ENCODE assay signal across 8 cellular contexts in genomic region chr19:16542894-16543498, GRCh38. TPM values are rescaled to one million over a fixed set of nuclear protein-coding genes. Genes with fewer than 3 reads are reported as not detected.
A peak's percentile ranks its signal among the peaks of the same experiment; 100 is the strongest.
DNase-seq lines count a peak whose midpoint lies in the region; ATAC-seq, FAIRE-seq and TF ChIP-seq lines count a peak whose summit lies in the region.

No MANE protein-coding gene starts in this region.

- ATAC-seq in K562, result peak; percentile 31
- no peak for ATAC-seq in lower lobe of right lung
- ATAC-seq in upper lobe of right lung, result no peak

- no peaks in the 10 kb centered on the region for H3K9me3 ChIP-seq in BLaER1 treated with 17β-estradiol and CSF1 and Interleukin-3, amounts not matched to agents 10 nM and 100 nM (replicated peaks in 1 of 11)
- H3K9me3 ChIP-seq in K562 (replicated peaks; ENCODE audit: control insufficient read depth, insufficient read depth, low read depth, low read length), result no peaks in the 10 kb centered on the region
- no peaks in the 10 kb centered on the region for H3K9me3 ChIP-seq in lower lobe of right lung
- no peaks in the 10 kb centered on the region for H3K9me3 ChIP-seq in upper lobe of right lung

- CTCF ChIA-PET in K562 (lab: Yijun Ruan, JAX; ENCODE audit: low intra/inter-chr PET ratio), result no interaction called here

- H3K4me3 ChIP-seq in BLaER1 treated with 17β-estradiol and CSF1 and Interleukin-3, amounts not matched to agents 10 nM and 100 nM, result peak overlapping the region; percentile 78 to 100 (median 91)
- peak overlapping the region; percentile 91 for H3K4me3 ChIP-seq in K562
- H3K4me3 ChIP-seq in lower lobe of right lung, result peak overlapping the region; percentile 99
- H3K4me3 ChIP-seq in upper lobe of right lung, result peak overlapping the region; percentile 90

- no peak for TF ChIP-seq POLR2A in K562 (conservative IDR thresholded peaks at IDR 0.05)

- TSS peak; percentile 84 for BruUV-seq in K562 (replicated peaks; lab: Mats Ljungman, UMichigan)

- intact Hi-C loops in K562 (cut with micrococcal nuclease), result loop anchor here (1.0 to 10.0 kb wide), 2 partner anchors 28 to 82 kb away; partner anchors contain the start of gene MED26
- intact Hi-C loops in lower lobe of right lung (cut with DNase I), result no loop called here
- intact Hi-C loops in upper lobe of right lung (cut with DNase I), result no loop called here

- POLR2A ChIA-PET in K562 (lab: Yijun Ruan, JAX), result interaction anchor here (0.8 to 1.3 kb wide), 7 partner anchors 8 to 107 kb away, joined by 3 to 6 read pairs (median 3); no protein-coding TSS in a partner anchor

- H3K27ac ChIP-seq in BLaER1 treated with 17β-estradiol and CSF1 and Interleukin-3, amounts not matched to agents 10 nM and 100 nM, result peak overlapping the region; percentile 72 to 95 (median 93)
- H3K27ac ChIP-seq in K562 (ENCODE audit: extremely low read depth, low read depth, low read length), result peak overlapping the region; percentile 79
- H3K27ac ChIP-seq in lower lobe of right lung, result peak overlapping the region; percentile 88
- peak overlapping the region; percentile 90 for H3K27ac ChIP-seq in upper lobe of right lung

- peak overlapping the region; percentile 72 to 97 (median 89) for H3K4me2 ChIP-seq in BLaER1 treated with 17β-estradiol and CSF1 and Interleukin-3, amounts not matched to agents 10 nM and 100 nM
- peak overlapping the region; percentile 86 for H3K4me2 ChIP-seq in K562 (ENCODE audit: insufficient read depth, low read length)

- in situ Hi-C loops in K562 (cut with MboI), result no loop called here

- H3K27me3 ChIP-seq in BLaER1 treated with 17β-estradiol and CSF1 and Interleukin-3, amounts not matched to agents 10 nM and 100 nM, result no peaks in the 10 kb centered on the region
- H3K27me3 ChIP-seq in K562 (ENCODE audit: control insufficient read depth in 2 of 2, insufficient read depth in 2 of 2, low read length in 2 of 2) (no peaks in the 10 kb centered on the region; a peak in 1 of 5 replicates), lower lobe of right lung (ENCODE audit: low read depth) (no peaks in the 10 kb centered on the region), upper lobe of right lung (no peaks in the 10 kb centered on the region)

- H3K79me2 ChIP-seq in K562 (ENCODE audit: control insufficient read depth, insufficient read depth, low read length), result peaks cover 63% of the 10 kb centered on the region

- DNase-seq in Kasumi-1 (lab: John Stamatoyannopoulos, UW), result peak; percentile 33 to 48
- peak in 3 of 4 experiments; percentile 23 to 64 (median 26) for DNase-seq in K562 (ENCODE audit: extremely low read depth in 1 of 4, low spot score in 3 of 4)
- DNase-seq in lower lobe of right lung, result no peak
- no peak for DNase-seq in upper lobe of right lung
- no peak for DNase-seq in kidney glomerular epithelial cell (lab: John Stamatoyannopoulos, UW)
- no peak for DNase-seq in NCI-H345 (lab: John Stamatoyannopoulos, UW)
- no peak for DNase-seq in DMS 273 treated with DMSO at 0.1 percent for 48 hours (lab: John Stamatoyannopoulos, UW)

- H3K9me1 ChIP-seq in K562 (ENCODE audit: control insufficient read depth, insufficient read depth, low read length), result peaks cover 1% of the 10 kb centered on the region

- no peak for FAIRE-seq in K562 (lab: Jason Lieb, UNC)

- H2AFZ ChIP-seq in K562 (ENCODE audit: low read depth, low read length), result peak overlapping the region; percentile 63

- H3K4me1 ChIP-seq in BLaER1 treated with 17β-estradiol and CSF1 and Interleukin-3, amounts not matched to agents 10 nM and 100 nM, result peaks cover 46 to 76% (median 59%) of the 10 kb centered on the region in 10 experiments
- H3K4me1 ChIP-seq in K562 (replicated peaks in 1 of 2; ENCODE audit: control insufficient read depth in 2 of 2, insufficient read depth in 2 of 2, low read length in 2 of 2) (peaks cover 5 to 10% of the 10 kb centered on the region in 2 experiments; a peak in 4 of 5 replicates), lower lobe of right lung (peaks cover 36% of the 10 kb centered on the region), upper lobe of right lung (peaks cover 31% of the 10 kb centered on the region)

- no peak for TF ChIP-seq RAD21 in K562 (CRISPR knock-in tag; conservative IDR thresholded peaks at IDR 0.05 in 1 of 2, IDR thresholded peaks at IDR 0.05 in 1 of 2)

- peak overlapping the region; percentile 87 to 97 (median 94) for H3K9ac ChIP-seq in BLaER1 treated with 17β-estradiol and CSF1 and Interleukin-3, amounts not matched to agents 10 nM and 100 nM
- H3K9ac ChIP-seq in K562 (ENCODE audit: insufficient read depth in 1 of 2, low read depth in 2 of 2, low read length in 2 of 2), result peak overlapping the region; percentile 90 to 97

- TF ChIP-seq CTCF in K562 (IDR thresholded peaks at IDR 0.05 in 2 of 3, conservative IDR thresholded peaks at IDR 0.05 in 1 of 3; ENCODE audit: insufficient read depth in 2 of 3, low read depth in 1 of 3, low read length in 3 of 3), result no peak
- no peak for TF ChIP-seq CTCF in lower lobe of right lung (IDR thresholded peaks at IDR 0.05)
- no peak for TF ChIP-seq CTCF in upper lobe of right lung (IDR thresholded peaks at IDR 0.05)

- no peak for TF ChIP-seq EP300 in K562 (IDR thresholded peaks at IDR 0.05; ENCODE audit: low read length)

- WGBS in K562 (ENCODE audit: insufficient coverage, low coverage, missing lambda C conversion rate), result 1% methylated on average over 13 of the region's 16 CpGs

- H4K20me1 ChIP-seq in BLaER1 treated with 17β-estradiol and CSF1 and Interleukin-3, amounts not matched to agents 10 nM and 100 nM, result peaks cover 29 to 51% (median 41%) of the 10 kb centered on the region in 11 experiments; a peak in 21 of 22 replicates
- peaks cover 12% of the 10 kb centered on the region; the same call in 1 of the 2 replicates for H4K20me1 ChIP-seq in K562 (replicated peaks; ENCODE audit: control insufficient read depth, insufficient read depth, low read length)

- H3K36me3 ChIP-seq in BLaER1 treated with 17β-estradiol and CSF1 and Interleukin-3, amounts not matched to agents 10 nM and 100 nM, result peaks cover 24 to 36% (median 32%) of the 10 kb centered on the region in 11 experiments
- peaks cover 34% of the 10 kb centered on the region; the same call in 2 of the 3 replicates for H3K36me3 ChIP-seq in K562 (ENCODE audit: control insufficient read depth, insufficient read depth, low read length)
- peaks cover 19% of the 10 kb centered on the region for H3K36me3 ChIP-seq in lower lobe of right lung
- H3K36me3 ChIP-seq in upper lobe of right lung, result peaks cover 8% of the 10 kb centered on the region

RNA-seq across cellular contexts. Expression of gene CHERP, which starts 0.8 kb away (rescaled TPM):
- 69.6 and 152 TPM in 2 replicates for total RNA-seq in K562 (2011; cell fraction: chromatin; rRNA removed; ENCODE audit: low replicate concordance)
- total RNA-seq in K562 (2011; cell fraction: nucleolus; rRNA removed), result 74.1 and 82.9 TPM in 2 replicates
- 82.4 and 95.0 TPM in 2 replicates for total RNA-seq in K562 (2011; cell fraction: nucleoplasm; rRNA removed)
- total RNA-seq in K562 (2014; rRNA removed) (7.8 and 9.6 TPM in 2 replicates), K562 (2014; rRNA removed; fragmentation: Illumina TruSeq; extraction: Trizol) (4.5 and 6.9 TPM in 2 replicates), K562 (2015; rRNA removed; fragmentation: Illumina TruSeq; extraction: Trizol) (10.1 and 10.8 TPM in 2 replicates), K562 (2021) (76.7 and 85.1 TPM in 2 replicates), lower lobe of right lung (35.4 TPM), upper lobe of right lung (41.9 TPM)
- polyA plus RNA-seq in K562 (2011; rRNA removed) (4.9 and 9.0 TPM in 2 replicates), K562 (2014; fragmentation: Illumina TruSeq; extraction: Trizol) (26.3 and 41.8 TPM in 2 replicates), K562 (2014; fragmentation: Nextera tagmentation; extraction: Ambion mirVana) (under 1 TPM; 0.60 to 0.75 TPM), K562 (2014; rRNA removed) (34.3 and 36.7 TPM in 2 replicates)
- polyA plus RNA-seq in K562 (2011; cell fraction: cytosol; rRNA removed), result 5.3 and 7.6 TPM in 2 replicates
- 47.7 and 60.8 TPM in 2 replicates for polyA plus RNA-seq in K562 (2011; cell fraction: nucleus; rRNA removed)
- polyA plus RNA-seq in K562 (2012), result 37.7 and 48.9 TPM in 2 replicates
- 4.3 and 4.9 TPM in 2 replicates for polyA minus RNA-seq in K562 (2011; rRNA and poly(A)+ RNA removed)
- 24.6 and 35.2 TPM in 2 replicates for polyA minus RNA-seq in K562 (2011; cell fraction: cytosol; rRNA and poly(A)+ RNA removed)
- 23.3 and 23.4 TPM in 2 replicates for polyA minus RNA-seq in K562 (2011; cell fraction: nucleus; rRNA and poly(A)+ RNA removed)

RNA-seq across cellular contexts. Expression of gene SLC35E1, which starts 29.2 kb away (rescaled TPM):
- 132 and 248 TPM in 2 replicates for total RNA-seq in K562 (2011; cell fraction: chromatin; rRNA removed; ENCODE audit: low replicate concordance)
- 136 and 163 TPM in 2 replicates for total RNA-seq in K562 (2011; cell fraction: nucleolus; rRNA removed)
- 156 and 184 TPM in 2 replicates for total RNA-seq in K562 (2011; cell fraction: nucleoplasm; rRNA removed)
- 18.5 and 24.4 TPM in 2 replicates for total RNA-seq in K562 (2014; rRNA removed)
- 27.8 and 28.4 TPM in 2 replicates for total RNA-seq in K562 (2014; rRNA removed; fragmentation: Illumina TruSeq; extraction: Trizol)
- 25.7 and 27.3 TPM in 2 replicates for total RNA-seq in K562 (2015; rRNA removed; fragmentation: Illumina TruSeq; extraction: Trizol)
- total RNA-seq in K562 (2021), result 40.1 and 44.5 TPM in 2 replicates
- polyA plus RNA-seq in K562 (2011; rRNA removed), result 28.0 and 40.1 TPM in 2 replicates
- polyA plus RNA-seq in K562 (2011; cell fraction: cytosol; rRNA removed), result 41.7 and 60.4 TPM in 2 replicates
- polyA plus RNA-seq in K562 (2011; cell fraction: nucleus; rRNA removed), result 28.4 and 51.0 TPM in 2 replicates
- polyA plus RNA-seq in K562 (2012), result 23.2 and 28.7 TPM in 2 replicates
- polyA plus RNA-seq in K562 (2014; fragmentation: Illumina TruSeq; extraction: Trizol), result 31.3 and 34.3 TPM in 2 replicates
- polyA plus RNA-seq in K562 (2014; fragmentation: Nextera tagmentation; extraction: Ambion mirVana), result 10 to 100 TPM; 15.0 to 16.1 TPM
- polyA plus RNA-seq in K562 (2014; rRNA removed), result 19.3 and 29.4 TPM in 2 replicates
- 54.7 and 61.3 TPM in 2 replicates for polyA minus RNA-seq in K562 (2011; rRNA and poly(A)+ RNA removed)
- polyA minus RNA-seq in K562 (2011; cell fraction: cytosol; rRNA and poly(A)+ RNA removed), result 47.2 and 51.0 TPM in 2 replicates
- 20.2 and 28.9 TPM in 2 replicates for polyA minus RNA-seq in K562 (2011; cell fraction: nucleus; rRNA and poly(A)+ RNA removed)
- total RNA-seq in lower lobe of right lung, result 47.3 TPM
- 51.2 TPM for total RNA-seq in upper lobe of right lung

RNA-seq across cellular contexts. Expression of gene C19orf44, which starts 46.8 kb away (rescaled TPM):
- 21.2 and 28.6 TPM in 2 replicates for total RNA-seq in K562 (2011; cell fraction: chromatin; rRNA removed; ENCODE audit: low replicate concordance)
- 10.8 and 13.3 TPM in 2 replicates for total RNA-seq in K562 (2011; cell fraction: nucleolus; rRNA removed)
- 10.6 and 15.0 TPM in 2 replicates for total RNA-seq in K562 (2011; cell fraction: nucleoplasm; rRNA removed)
- 2.2 and 4.1 TPM in 2 replicates for total RNA-seq in K562 (2014; rRNA removed)
- total RNA-seq in K562 (2014; rRNA removed; fragmentation: Illumina TruSeq; extraction: Trizol), result 3.5 and 4.2 TPM in 2 replicates
- 3.5 and 3.8 TPM in 2 replicates for total RNA-seq in K562 (2015; rRNA removed; fragmentation: Illumina TruSeq; extraction: Trizol)
- total RNA-seq in K562 (2021), result 4.7 and 6.6 TPM in 2 replicates
- 2.8 TPM in 2 replicates for polyA plus RNA-seq in K562 (2011; rRNA removed)
- 1.9 and 3.4 TPM in 2 replicates for polyA plus RNA-seq in K562 (2011; cell fraction: cytosol; rRNA removed)
- 5.4 and 11.4 TPM in 2 replicates for polyA plus RNA-seq in K562 (2011; cell fraction: nucleus; rRNA removed)
- 3.7 and 4.9 TPM in 2 replicates for polyA plus RNA-seq in K562 (2012)
- 4.7 and 7.7 TPM in 2 replicates for polyA plus RNA-seq in K562 (2014; fragmentation: Illumina TruSeq; extraction: Trizol)
- under 1 TPM; 0.41 to 0.51 TPM for polyA plus RNA-seq in K562 (2014; fragmentation: Nextera tagmentation; extraction: Ambion mirVana)
- 4.3 and 5.2 TPM in 2 replicates for polyA plus RNA-seq in K562 (2014; rRNA removed)
- 1.9 and 2.1 TPM in 2 replicates for polyA minus RNA-seq in K562 (2011; rRNA and poly(A)+ RNA removed)
- 2.7 and 4.2 TPM in 2 replicates for polyA minus RNA-seq in K562 (2011; cell fraction: cytosol; rRNA and poly(A)+ RNA removed)
- 4.4 and 5.7 TPM in 2 replicates for polyA minus RNA-seq in K562 (2011; cell fraction: nucleus; rRNA and poly(A)+ RNA removed)
- total RNA-seq in lower lobe of right lung, result 6.6 TPM
- 6.7 TPM for total RNA-seq in upper lobe of right lung

RNA-seq across cellular contexts. Expression of gene CALR3, which starts 47.0 kb away (rescaled TPM):
- total RNA-seq in K562 (2011; cell fraction: chromatin; rRNA removed; ENCODE audit: low replicate concordance), result not detected in 2 replicates
- total RNA-seq in K562 (2011; cell fraction: nucleolus; rRNA removed), result not detected in 2 replicates
- total RNA-seq in K562 (2011; cell fraction: nucleoplasm; rRNA removed), result not detected in 2 replicates
- total RNA-seq in K562 (2014; rRNA removed), result 0.41 TPM in 1 of 2 replicates, not detected in the other
- total RNA-seq in K562 (2014; rRNA removed; fragmentation: Illumina TruSeq; extraction: Trizol), result 0.18 and 0.19 TPM in 2 replicates
- total RNA-seq in K562 (2015; rRNA removed; fragmentation: Illumina TruSeq; extraction: Trizol), result not detected in 2 replicates
- total RNA-seq in K562 (2021), result not detected in 2 replicates
- polyA plus RNA-seq in K562 (2011; rRNA removed), result 0.15 TPM in 1 of 2 replicates, not detected in the other
- not detected in 2 replicates for polyA plus RNA-seq in K562 (2011; cell fraction: cytosol; rRNA removed)
- polyA plus RNA-seq in K562 (2011; cell fraction: nucleus; rRNA removed), result not detected in 2 replicates
- 0.07 TPM in 1 of 2 replicates, not detected in the other for polyA plus RNA-seq in K562 (2012)
- polyA plus RNA-seq in K562 (2014; fragmentation: Illumina TruSeq; extraction: Trizol), result not detected in 2 replicates
- polyA plus RNA-seq in K562 (2014; fragmentation: Nextera tagmentation; extraction: Ambion mirVana), result under 1 TPM; 0.22 to 0.24 TPM
- not detected in 2 replicates for polyA plus RNA-seq in K562 (2014; rRNA removed)
- polyA minus RNA-seq in K562 (2011; rRNA and poly(A)+ RNA removed), result 0.24 TPM in 1 of 2 replicates, not detected in the other
- not detected in 2 replicates for polyA minus RNA-seq in K562 (2011; cell fraction: cytosol; rRNA and poly(A)+ RNA removed)
- not detected in 2 replicates for polyA minus RNA-seq in K562 (2011; cell fraction: nucleus; rRNA and poly(A)+ RNA removed)
- total RNA-seq in lower lobe of right lung, result not detected
- not detected for total RNA-seq in upper lobe of right lung

Comparison
In these comparisons a context has a peak if more than half of its experiments do, and no peak if none do; other contexts are left out.
1. DNase-seq: peak in Kasumi-1 (2 of 2) and K562 (3 of 4); none in lower lobe of right lung (single experiment), upper lobe of right lung (single experiment), kidney glomerular epithelial cell (single experiment), NCI-H345 (single experiment) and DMS 273 treated with DMSO at 0.1 percent for 48 hours (single experiment).
2. Peak in every context shown above with its lines, with median percentiles within 50 percentile points of each other: H3K27ac ChIP-seq and H3K4me3 ChIP-seq.